Comparison of ENCODE assay signal across 15 cellular contexts in genomic region chr3:129507181-129507831, GRCh38. TPM values are rescaled to one million over a fixed set of nuclear protein-coding genes. Genes with fewer than 3 reads are reported as not detected.
DNase-seq lines count a peak whose midpoint lies in the region; ATAC-seq and TF ChIP-seq lines count a peak whose summit lies in the region.
"Had no signal": no experiment of that assay in that cellular context is flagged by ENCODE, and none has a peak within 500 bp of the region (broad histone marks: within the 10 kb centered on the region; RNA-seq: fewer than 3 reads in every experiment).

No MANE protein-coding gene starts in this region.

- CTCF ChIA-PET in GM10248 (lab: Yijun Ruan, JAX): interaction anchor here (1.3 kb wide), 1 partner anchor 17 kb away, joined by 4 read pairs; no protein-coding TSS in a partner anchor

- DNase-seq in G401 (ENCODE audit: low spot score) (peak; percentile 83), right cardiac atrium (peak in 2 of 3 donors; percentile 68 to 73), sciatic nerve (ENCODE audit: low spot score) (no peak), NCI-H2029 treated with DMSO at 0.1 percent for 48 hours (lab: John Stamatoyannopoulos, UW) (no peak), activated gamma-delta T cell (lab: John Stamatoyannopoulos, UW) (no peak), GM10248 (ENCODE audit: extremely low spot score) (no peak)
- DNase-seq: activated B cell treated with CpG ODN at 0.5 μM for 24 hours; stimulated activated CD4-positive, alpha-beta T cell treated with anti-CD3 and anti-CD28 coated beads, Interleukin-4, amount 100 ng/mL, for 1 hour had no signal

- POLR2A ChIA-PET in GM10248 (lab: Yijun Ruan, JAX): no interaction called here

- H3K27ac ChIP-seq in VCaP (peak overlapping the region; percentile 23), right cardiac atrium (ENCODE audit: low read length) (peak overlapping the region; percentile 43)

- no peaks in the 10 kb centered on the region for H3K9me3 ChIP-seq in right cardiac atrium (ENCODE audit: control insufficient read depth, low read length)

- TF ChIP-seq CTCF in VCaP (conservative IDR thresholded peaks at IDR 0.05): no peak
- TF ChIP-seq CTCF in GM10248 (IDR thresholded peaks at IDR 0.05; ENCODE audit: control extremely low read depth, extremely low read depth, low read depth, missing control alignments): no peak

- WGBS in right cardiac atrium: 43% methylated on average over 9 of the region's 9 CpGs

- intact Hi-C loops in right cardiac atrium (cut with DNase I): loop anchor here in 1 of 4 donors (10.0 kb wide), 1 partner anchor 47 kb away; no protein-coding TSS in a partner anchor
- intact Hi-C loops in sciatic nerve (cut with DNase I): no loop called here

- H3K4me1 ChIP-seq in right cardiac atrium (ENCODE audit: control insufficient read depth, insufficient read depth, low read length): peaks cover 24% of the 10 kb centered on the region

- H3K27me3 ChIP-seq in right cardiac atrium (ENCODE audit: control insufficient read depth, insufficient read depth): no peaks in the 10 kb centered on the region

- peak; percentile 75 to 79 for ATAC-seq in right cardiac atrium
- peak; percentile 49 for ATAC-seq in sciatic nerve
- no peak for ATAC-seq in GM19397 (IDR thresholded peaks at IDR 0.05; ENCODE audit: unreplicated experiment)
- ATAC-seq: activated naive CD4-positive, alpha-beta T cell treated with anti-CD3 and anti-CD28 coated beads, Interleukin-2, amount 50 U/mL, for 72 hours had no signal

- in situ Hi-C loops in G401 (cut with HindIII; ENCODE audit: low sequenced_read_pairs): no loop called here

- no peak overlapping the region for H3K4me3 ChIP-seq in right cardiac atrium (ENCODE audit: low read length)

RNA-seq across cellular contexts. Expression of gene RHO, which starts 21.1 kb away (rescaled TPM):
- total RNA-seq in G401 (2014; rRNA removed; shearing (Covaris generic)): not detected in 2 replicates
- total RNA-seq in right cardiac atrium (not detected), sciatic nerve (not detected)
- not detected for polyA plus RNA-seq in right cardiac atrium
- total RNA-seq: activated B cell treated with CpG ODN at 0.5 μM for 24 hours; activated naive CD4-positive, alpha-beta T cell treated with anti-CD3 and anti-CD28 coated beads, Interleukin-2, amount 50 U/mL, for 72 hours; renal cortical epithelial cell; ureter had no signal
- polyA plus RNA-seq: BJ had no signal

RNA-seq across cellular contexts. Expression of gene H1-8, which starts 35.7 kb away (rescaled TPM):
- not detected in 2 replicates for total RNA-seq in G401 (2014; rRNA removed; shearing (Covaris generic))
- total RNA-seq in right cardiac atrium (not detected), sciatic nerve (not detected)
- polyA plus RNA-seq in right cardiac atrium: not detected
- total RNA-seq: activated B cell treated with CpG ODN at 0.5 μM for 24 hours; activated naive CD4-positive, alpha-beta T cell treated with anti-CD3 and anti-CD28 coated beads, Interleukin-2, amount 50 U/mL, for 72 hours; M059J; renal cortical epithelial cell; ureter had no signal
- polyA plus RNA-seq: BJ had no signal

Comparison
In these comparisons a context has a peak if more than half of its experiments do, and no peak if none do; other contexts are left out.
1. DNase-seq: peak in G401 (single experiment) and right cardiac atrium (2 of 3); none in sciatic nerve (single experiment), NCI-H2029 treated with DMSO at 0.1 percent for 48 hours (single experiment), activated gamma-delta T cell (single experiment) and GM10248 (single experiment).